In genomic region chr20:23100754-23101107, GRCh38 we compare ENCODE assay signal across 22 cellular contexts. TPM values are rescaled to one million over a fixed set of nuclear protein-coding genes. Genes with fewer than 3 reads are reported as not detected.
A peak's percentile ranks its signal among the peaks of the same experiment; 100 is the strongest.
DNase-seq lines count a peak whose midpoint lies in the region; ATAC-seq and TF ChIP-seq lines count a peak whose summit lies in the region.
"Had no signal": no experiment of that assay in that cellular context is flagged by ENCODE, and none has a peak within 500 bp of the region (broad histone marks: within the 10 kb centered on the region; RNA-seq: fewer than 3 reads in every experiment).

No MANE protein-coding gene starts in this region.

- no peaks in the 10 kb centered on the region for H3K4me1 ChIP-seq in HCT116 (ENCODE audit: control insufficient read depth in 1 of 2, insufficient read depth in 2 of 2, low read length in 2 of 2)
- peaks cover 34 to 99% (median 74%) of the 10 kb centered on the region in 3 donors for H3K4me1 ChIP-seq in esophagus squamous epithelium
- peaks cover 0 to 54% (median 14%) of the 10 kb centered on the region in 6 donors for H3K4me1 ChIP-seq in spleen

- POLR2A ChIA-PET in HCT116 (lab: Charles Lee), result interaction anchor here (0.7 kb wide), 1 partner anchor 261 kb away, joined by 4 read pairs; no protein-coding TSS in a partner anchor

- TF ChIP-seq RAD21 in HCT116 (IDR thresholded peaks at IDR 0.05; ENCODE audit: low read depth), result no peak

- H3K9ac ChIP-seq in HCT116 (ENCODE audit: low read length), result no peak overlapping the region

- no peaks in the 10 kb centered on the region for H3K36me3 ChIP-seq in HCT116 (ENCODE audit: control insufficient read depth in 1 of 2, insufficient read depth in 2 of 2, low read length in 2 of 2)
- H3K36me3 ChIP-seq in esophagus squamous epithelium, result no peaks in the 10 kb centered on the region
- no peaks in the 10 kb centered on the region for H3K36me3 ChIP-seq in spleen
- H3K36me3 ChIP-seq: MG63 had no signal

- no peaks in the 10 kb centered on the region for H3K9me2 ChIP-seq in HCT116 (ENCODE audit: insufficient read depth)

- TF ChIP-seq CTCF in HCT116 (IDR thresholded peaks at IDR 0.05 in 2 of 3, conservative IDR thresholded peaks at IDR 0.05 in 1 of 3; ENCODE audit: borderline replicate concordance in 1 of 3, insufficient read depth in 1 of 3, low read depth in 2 of 3, low read length in 2 of 3), result no peak
- no peak for TF ChIP-seq CTCF in VCaP (conservative IDR thresholded peaks at IDR 0.05)
- no peak for TF ChIP-seq CTCF in esophagus squamous epithelium (IDR thresholded peaks at IDR 0.05)
- TF ChIP-seq CTCF in spleen (IDR thresholded peaks at IDR 0.05 in 8 of 11, conservative IDR thresholded peaks at IDR 0.05 in 3 of 11), result no peak

- DNase-seq in HCT116 (ENCODE audit: low read depth, low spot score) (no peak), esophagus squamous epithelium (lab: John Stamatoyannopoulos, UW) (no peak), spleen (peak; percentile 7), SKM-1 treated with dmso at 0.1 percent for 144 hours (lab: John Stamatoyannopoulos, UW; ENCODE audit: unreplicated experiment) (no peak)
- DNase-seq in activated CD4-positive, alpha-beta T cell treated with anti-CD3 and anti-CD28 coated beads, Interleukin-2, amount 50 U/mL, for 48 hours, result no peak
- DNase-seq: CD4-positive, alpha-beta memory T cell; DND-41; GOT3; Kasumi-1; MG63; NCI-H187; NCI-H446; NCI-H526; OCI-M1; SHP77 treated with DMSO at 0.1 percent for 48 hours had no signal

- RAD21 ChIA-PET in HCT116 (lab: Charles Lee; ENCODE audit: low non-redundant PET in 1 of 2, low total read pairs in 2 of 2, uncharacterized antibody in 2 of 2, unreplicated experiment in 2 of 2), result no interaction called here

- H3K9me3 ChIP-seq in HCT116 (ENCODE audit: control insufficient read depth in 1 of 2, insufficient read depth in 1 of 2, low read depth in 1 of 2, low read length in 2 of 2), result no peaks in the 10 kb centered on the region
- no peaks in the 10 kb centered on the region for H3K9me3 ChIP-seq in esophagus squamous epithelium
- no peaks in the 10 kb centered on the region for H3K9me3 ChIP-seq in spleen
- H3K9me3 ChIP-seq: Caco-2, MG63 had no signal

- BruUV-seq in HCT116 (replicated peaks; lab: Mats Ljungman, UMichigan), result no TSS peak

- H3K27me3 ChIP-seq in HCT116 (ENCODE audit: insufficient read depth, low read length), result no peaks in the 10 kb centered on the region
- no peaks in the 10 kb centered on the region for H3K27me3 ChIP-seq in esophagus squamous epithelium
- H3K27me3 ChIP-seq in spleen (replicated peaks in 1 of 7), result no peaks in the 10 kb centered on the region
- H3K27me3 ChIP-seq: MG63 had no signal

- no peak overlapping the region for H2AFZ ChIP-seq in HCT116 (ENCODE audit: low read depth, low read length, poor library complexity, severe bottlenecking)

- H4K20me1 ChIP-seq in HCT116 (ENCODE audit: insufficient read depth), result no peaks in the 10 kb centered on the region

- H3K27ac ChIP-seq in HCT116 (ENCODE audit: low read depth, low read length), result no peak overlapping the region
- peak overlapping the region; percentile 63 for H3K27ac ChIP-seq in VCaP
- peak overlapping the region; percentile 16 to 87 (median 76) for H3K27ac ChIP-seq in esophagus squamous epithelium
- H3K27ac ChIP-seq in spleen, result no peak overlapping the region
- H3K27ac ChIP-seq: SK-N-MC had no signal

- no peaks in the 10 kb centered on the region for H3K79me2 ChIP-seq in HCT116 (ENCODE audit: insufficient read depth, low read length)

- no peak overlapping the region for H3K4me3 ChIP-seq in HCT116 (replicated peaks in 1 of 2; ENCODE audit: low read depth in 1 of 2, low read length in 2 of 2)
- H3K4me3 ChIP-seq in esophagus squamous epithelium, result no peak overlapping the region
- H3K4me3 ChIP-seq in spleen, result no peak overlapping the region
- H3K4me3 ChIP-seq: GM12878, MG63, SK-N-MC had no signal

- intact Hi-C loops in HCT116 (cut with micrococcal nuclease), result no loop called here
- intact Hi-C loops in esophagus squamous epithelium (cut with DNase I), result no loop called here
- intact Hi-C loops in spleen (cut with DNase I; ENCODE audit: low total_unique reads), result no loop called here

- CTCF ChIA-PET in HCT116 (lab: Charles Lee), result interaction anchor here (0.6 kb wide), 1 partner anchor 30 kb away, joined by 3 read pairs; no protein-coding TSS in a partner anchor

- 0 out of 2 replicates have a peak, but pooled peaks have one; percentile 47 for ATAC-seq in HCT116
- no peak for ATAC-seq in GM21825 (IDR thresholded peaks at IDR 0.05; ENCODE audit: unreplicated experiment)
- ATAC-seq: GM12878 had no signal

- no peak overlapping the region for H3K4me2 ChIP-seq in HCT116 (ENCODE audit: low read length)

- no peak for TF ChIP-seq POLR2A in HCT116 (IDR thresholded peaks at IDR 0.05; ENCODE audit: borderline replicate concordance, extremely low read depth, insufficient read depth, insufficient read length)
- no peak for TF ChIP-seq POLR2A in esophagus squamous epithelium (IDR thresholded peaks at IDR 0.05)
- TF ChIP-seq POLR2A in spleen (IDR thresholded peaks at IDR 0.05), result no peak

TF ChIP-seq in HCT116, 20 proteins besides CTCF, POLR2A, EP300 and RAD21:
- TF ChIP-seq ZFX (IDR thresholded peaks at IDR 0.05) (no peak), EZH2phosphoT487 (IDR thresholded peaks at IDR 0.05; ENCODE audit: borderline replicate concordance) (no peak), JUND (IDR thresholded peaks at IDR 0.05) (no peak), FOSL1 (IDR thresholded peaks at IDR 0.05; ENCODE audit: low read depth) (no peak), EGR1 (IDR thresholded peaks at IDR 0.05; ENCODE audit: low read depth) (no peak), ELF1 (IDR thresholded peaks at IDR 0.05; ENCODE audit: borderline replicate concordance, low read depth) (no peak), YY1 (IDR thresholded peaks at IDR 0.05; ENCODE audit: extremely low read depth, insufficient replicate concordance, low read depth, low read length) (no peak)
- TF ChIP-seq, protein P1, sequence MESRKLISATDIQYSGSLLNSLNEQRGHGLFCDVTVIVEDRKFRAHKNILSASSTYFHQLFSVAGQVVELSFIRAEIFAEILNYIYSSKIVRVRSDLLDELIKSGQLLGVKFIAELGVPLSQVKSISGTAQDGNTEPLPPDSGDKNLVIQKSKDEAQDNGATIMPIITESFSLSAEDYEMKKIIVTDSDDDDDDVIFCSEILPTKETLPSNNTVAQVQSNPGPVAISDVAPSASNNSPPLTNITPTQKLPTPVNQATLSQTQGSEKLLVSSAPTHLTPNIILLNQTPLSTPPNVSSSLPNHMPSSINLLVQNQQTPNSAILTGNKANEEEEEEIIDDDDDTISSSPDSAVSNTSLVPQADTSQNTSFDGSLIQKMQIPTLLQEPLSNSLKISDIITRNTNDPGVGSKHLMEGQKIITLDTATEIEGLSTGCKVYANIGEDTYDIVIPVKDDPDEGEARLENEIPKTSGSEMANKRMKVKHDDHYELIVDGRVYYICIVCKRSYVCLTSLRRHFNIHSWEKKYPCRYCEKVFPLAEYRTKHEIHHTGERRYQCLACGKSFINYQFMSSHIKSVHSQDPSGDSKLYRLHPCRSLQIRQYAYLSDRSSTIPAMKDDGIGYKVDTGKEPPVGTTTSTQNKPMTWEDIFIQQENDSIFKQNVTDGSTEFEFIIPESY (IDR thresholded peaks at IDR 0.05; ENCODE audit: extremely low read depth, insufficient replicate concordance, low read length), result no peak
- TF ChIP-seq, protein P2, sequence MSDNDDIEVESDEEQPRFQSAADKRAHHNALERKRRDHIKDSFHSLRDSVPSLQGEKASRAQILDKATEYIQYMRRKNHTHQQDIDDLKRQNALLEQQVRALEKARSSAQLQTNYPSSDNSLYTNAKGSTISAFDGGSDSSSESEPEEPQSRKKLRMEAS (IDR thresholded peaks at IDR 0.05), result no peak
- TF ChIP-seq, protein P3, sequence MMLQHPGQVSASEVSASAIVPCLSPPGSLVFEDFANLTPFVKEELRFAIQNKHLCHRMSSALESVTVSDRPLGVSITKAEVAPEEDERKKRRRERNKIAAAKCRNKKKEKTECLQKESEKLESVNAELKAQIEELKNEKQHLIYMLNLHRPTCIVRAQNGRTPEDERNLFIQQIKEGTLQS (IDR thresholded peaks at IDR 0.05), result no peak

RNA-seq across cellular contexts. Expression of gene CD93, which starts 14.6 kb away (rescaled TPM):
- 0.07 TPM for total RNA-seq in HCT116 (2021; ENCODE audit: unreplicated experiment)
- polyA plus RNA-seq in HCT116 (2012), result not detected in 2 replicates
- total RNA-seq in esophagus squamous epithelium, result 10 to 100 TPM in 2 of 4 donors, 1 to 10 TPM in 2; 4.5 to 22.9 (median 14.6) TPM
- 100 to 1,000 TPM in 1 of 7 donors, 10 to 100 TPM in 6; 50.4 to 103 (median 75.4) TPM for total RNA-seq in spleen
- 1 to 10 TPM; 4.1 to 6.0 (median 5.9) TPM for polyA plus RNA-seq in spleen
- total RNA-seq: Caco-2 had no signal
- polyA plus RNA-seq: BJ had no signal

RNA-seq across cellular contexts. Expression of gene THBD, which starts 51.3 kb away (rescaled TPM):
- total RNA-seq in HCT116 (2021; ENCODE audit: unreplicated experiment), result 0.39 TPM
- polyA plus RNA-seq in HCT116 (2012), result 0.22 and 0.31 TPM in 2 replicates
- 10 to 100 TPM; 54.9 to 93.4 (median 75.1) TPM for total RNA-seq in esophagus squamous epithelium
- 100 to 1,000 TPM in 2 of 7 donors, 10 to 100 TPM in 5; 47.6 to 255 (median 78.0) TPM for total RNA-seq in spleen
- polyA plus RNA-seq in spleen, result 10 to 100 TPM in 1 of 3 donors, 1 to 10 TPM in 2; 7.2 to 11.6 (median 8.7) TPM
- total RNA-seq: A673, GM12878 had no signal
- polyA plus RNA-seq: GM12878 had no signal

Comparison
In these comparisons a context has a peak if more than half of its experiments do, and no peak if none do; other contexts are left out.
1. H3K27ac ChIP-seq: peak in VCaP (single experiment) and esophagus squamous epithelium (4 of 4); none in HCT116 (single experiment) and spleen (0 of 8).
2. RNA of gene THBD, which starts 51.3 kb away (total RNA-seq): 47.6 to 255 TPM in spleen and 54.9 to 93.4 TPM in esophagus squamous epithelium; 0.39 TPM in HCT116 (single experiment); every median in the first group is over 10 times any median in the second.